ENCODE assay signal across 12 cellular contexts in genomic region chr20:10609276-10609675, GRCh38.
DNase-seq lines count a peak whose midpoint lies in the region; ATAC-seq and TF ChIP-seq lines count a peak whose summit lies in the region.
"Had no signal": no experiment of that assay in that cellular context is flagged by ENCODE, and none has a peak within 500 bp of the region (broad histone marks: within the 10 kb centered on the region; RNA-seq: fewer than 3 reads in every experiment).

No MANE protein-coding gene starts in this region.

- intact Hi-C loops in PC-9 (cut with micrococcal nuclease; ENCODE audit: unreplicated experiment) (no loop called here), natural killer cell (cut with micrococcal nuclease) (no loop called here)

- H3K27me3 Mint-ChIP-seq in natural killer cell (ENCODE audit: low read depth in 2 of 2): no peaks in the 10 kb centered on the region

- no peak overlapping the region for H2AFZ ChIP-seq in PC-9

- WGBS in urinary bladder: 68% methylated on average over 2 of the region's 2 CpGs

- TF ChIP-seq CTCF in PC-9 (conservative IDR thresholded peaks at IDR 0.05): no peak
- TF ChIP-seq CTCF in fibroblast of mammary gland (conservative IDR thresholded peaks at IDR 0.05; ENCODE audit: control insufficient read depth, insufficient read depth, low read depth, low read length): no peak
- TF ChIP-seq CTCF in omental fat pad (IDR thresholded peaks at IDR 0.05): no peak
- no peak for TF ChIP-seq CTCF in natural killer cell (IDR thresholded peaks at IDR 0.05)

- H4K20me1 ChIP-seq in PC-9 (ENCODE audit: insufficient read depth): no peaks in the 10 kb centered on the region

- peaks cover 18 to 22% of the 10 kb centered on the region in 2 donors for H3K4me1 Mint-ChIP-seq in natural killer cell

- H3K27ac ChIP-seq in PC-9 (peak overlapping the region; percentile 47), urinary bladder (ENCODE audit: low read depth) (peak overlapping the region; percentile 39)

- DNase-seq in PC-9: no peak
- peak; percentile 87 for DNase-seq in fibroblast of mammary gland (ENCODE audit: low read depth)
- no peak for DNase-seq in omental fat pad (ENCODE audit: low spot score)
- no peak for DNase-seq in natural killer cell
- DNase-seq in T-helper 1 cell: no peak
- DNase-seq: activated CD4-positive, alpha-beta T cell treated with anti-CD3 and anti-CD28 coated beads, Interleukin-2, amount 50 U/mL, for 1 hour; activated naive CD4-positive, alpha-beta T cell treated with anti-CD3 and anti-CD28 coated beads for 36 hours; islet precursor cell; NCI-H524; retina had no signal

- no peaks in the 10 kb centered on the region for H3K9me3 Mint-ChIP-seq in natural killer cell
- H3K9me3 Mint-ChIP-seq: activated naive CD4-positive, alpha-beta T cell treated with anti-CD3 and anti-CD28 coated beads for 36 hours had no signal

- H3K27me3 ChIP-seq in PC-9 (ENCODE audit: insufficient read depth, low read depth): no peaks in the 10 kb centered on the region

- H3K36me3 ChIP-seq in PC-9 (ENCODE audit: low read depth): no peaks in the 10 kb centered on the region; the same call in 1 of the 2 replicates
- no peaks in the 10 kb centered on the region for H3K36me3 ChIP-seq in urinary bladder (ENCODE audit: insufficient read depth)

- no peaks in the 10 kb centered on the region for H3K36me3 Mint-ChIP-seq in natural killer cell

- peak; percentile 25 for ATAC-seq in omental fat pad (ENCODE audit: low FRiP score)
- no peak for ATAC-seq in natural killer cell
- no peak for ATAC-seq in HG03196 (IDR thresholded peaks at IDR 0.05; ENCODE audit: unreplicated experiment)

- POLR2A ChIA-PET in PC-9 (lab: Charles Lee; ENCODE audit: unreplicated experiment): no interaction called here

- BruUV-seq in PC-9 (replicated peaks; lab: Mats Ljungman, UMichigan): no TSS peak

- CTCF ChIA-PET in PC-9 (lab: Charles Lee): no interaction called here

- H3K4me2 ChIP-seq in PC-9: peak overlapping the region; percentile 7; the same call in 1 of the 2 replicates

- H3K4me3 ChIP-seq in PC-9: no peak overlapping the region
- no peak overlapping the region for H3K4me3 ChIP-seq in fibroblast of mammary gland (ENCODE audit: control insufficient read depth, low read depth, low read length)
- no peak overlapping the region for H3K4me3 ChIP-seq in urinary bladder (ENCODE audit: low read depth, low read length)

- no peak overlapping the region for H3K4me3 Mint-ChIP-seq in natural killer cell
- H3K4me3 Mint-ChIP-seq: activated naive CD4-positive, alpha-beta T cell treated with anti-CD3 and anti-CD28 coated beads for 36 hours had no signal

- 0 out of 2 replicates have a peak, but pooled peaks cover 6% of the 10 kb centered on the region for H3K79me2 ChIP-seq in PC-9 (ENCODE audit: low read depth)

- H3K4me1 ChIP-seq in PC-9 (replicated peaks; ENCODE audit: insufficient read depth) (peaks cover 24% of the 10 kb centered on the region), urinary bladder (ENCODE audit: insufficient read depth) (no peaks in the 10 kb centered on the region)

- H3K9me3 ChIP-seq in PC-9 (ENCODE audit: insufficient read depth, low read depth): no peaks in the 10 kb centered on the region

- H3K9me2 ChIP-seq in PC-9 (ENCODE audit: insufficient read depth): no peaks in the 10 kb centered on the region

- peaks cover 2% of the 10 kb centered on the region; the same call in 1 of the 2 replicates for H3F3A ChIP-seq in PC-9 (ENCODE audit: insufficient read depth, low read depth)

- H3K27ac Mint-ChIP-seq in natural killer cell: peak overlapping the region in 1 of 2 donors; percentile 43
- H3K27ac Mint-ChIP-seq: activated naive CD4-positive, alpha-beta T cell treated with anti-CD3 and anti-CD28 coated beads for 36 hours had no signal
